8 cellular contexts compared by ENCODE assay signal in the genomic region with DNA sequence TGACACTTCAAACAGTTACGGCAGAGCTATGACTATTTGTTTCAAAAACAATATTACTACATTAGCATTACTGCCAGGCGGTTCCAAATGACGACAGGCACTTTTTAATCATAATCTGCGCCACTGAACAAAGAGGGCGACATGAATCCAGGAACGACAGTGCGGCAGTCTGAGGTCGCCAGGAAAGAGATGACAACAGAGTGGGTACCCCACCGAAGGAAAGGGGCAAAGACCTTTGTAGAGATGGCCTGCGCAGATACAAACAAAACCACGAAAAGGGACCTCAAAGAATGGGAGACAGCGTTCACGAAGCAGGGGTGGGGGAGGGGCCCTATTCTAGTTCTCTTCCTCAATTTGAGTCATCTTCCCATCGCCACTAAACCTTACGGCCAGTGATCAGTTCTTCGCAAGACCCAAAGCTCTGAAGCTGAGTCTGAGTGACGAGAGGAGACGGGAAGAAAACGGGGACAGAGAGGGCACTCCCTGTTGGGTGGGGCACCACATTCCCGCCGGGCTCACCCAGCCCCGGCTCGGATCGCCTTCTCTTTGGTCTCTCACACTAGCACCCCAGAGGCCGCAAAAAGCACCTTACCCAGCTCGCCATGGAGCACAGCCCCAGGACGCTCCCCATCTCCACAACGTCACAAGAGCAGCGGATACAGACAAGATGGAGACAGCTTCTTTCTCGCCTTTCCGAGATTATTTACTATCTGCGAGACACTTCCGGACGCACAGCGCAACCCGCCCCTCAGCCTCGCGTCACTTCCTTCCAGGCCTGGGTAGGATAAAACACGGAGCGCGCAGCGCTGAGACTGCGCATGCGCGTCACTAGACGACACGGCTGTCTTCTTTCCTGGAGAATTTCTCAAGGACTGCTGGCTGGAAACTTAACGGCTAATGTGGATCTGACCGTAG. TPM values are rescaled to one million over a fixed set of nuclear protein-coding genes. Genes with fewer than 3 reads are reported as not detected.
DNase-seq lines count a peak whose midpoint lies in the region; ATAC-seq lines count a peak whose summit lies in the region.

SERINC1 (minus strand) TSS at position 701 of the 915 bp plus-strand sequence; CDS start at position 631, 70 bp downstream.

- peak within 1 kb of the TSS; percentile 94 for H3K27ac ChIP-seq in temporal lobe (ENCODE audit: low read depth, low read length)

- ATAC-seq in HG02610 (IDR thresholded peaks at IDR 0.05; ENCODE audit: unreplicated experiment) = peak; percentile 100
- ATAC-seq in activated naive CD4-positive, alpha-beta T cell treated with anti-CD3 and anti-CD28 coated beads, Interleukin-2, amount 50 U/mL, for 72 hours = peak; percentile 98

- H3K9me3 Mint-ChIP-seq in activated naive CD4-positive, alpha-beta T cell treated with anti-CD3 and anti-CD28 coated beads, Interleukin-2, amount 50 U/mL, for 72 hours = no peaks in the 10 kb centered on the region

- H3K4me3 ChIP-seq in GM08714 (ENCODE audit: low read length) = peak within 1 kb of the TSS; percentile 90

- H3K27ac Mint-ChIP-seq in activated naive CD4-positive, alpha-beta T cell treated with anti-CD3 and anti-CD28 coated beads, Interleukin-2, amount 50 U/mL, for 72 hours = peak within 1 kb of the TSS; percentile 97 to 100

- DNase-seq in NCI-H1092 treated with DMSO at 0.1 percent for 48 hours (lab: John Stamatoyannopoulos, UW) = peak; percentile 89
- DNase-seq in SKM-1 (lab: John Stamatoyannopoulos, UW; ENCODE audit: unreplicated experiment) = peak; percentile 90
- DNase-seq in activated naive CD4-positive, alpha-beta T cell treated with anti-CD3 and anti-CD28 coated beads, Interleukin-2, amount 50 U/mL, for 72 hours (ENCODE audit: low spot score in 2 of 2) = peak; percentile 80 to 91
- DNase-seq in glomerular endothelial cell (ENCODE audit: extremely low read depth, low read depth, low spot score) = peak; percentile 85
- DNase-seq in occipital lobe (lab: John Stamatoyannopoulos, UW) = peak; percentile 90

- peaks cover 11 to 27% of the 10 kb centered on the region in 2 donors for H3K36me3 Mint-ChIP-seq in activated naive CD4-positive, alpha-beta T cell treated with anti-CD3 and anti-CD28 coated beads, Interleukin-2, amount 50 U/mL, for 72 hours

RNA-seq across cellular contexts. Expression of gene SERINC1, which starts in this region (rescaled TPM):
- 10 to 100 TPM; 41.0 to 51.5 TPM for total RNA-seq in activated naive CD4-positive, alpha-beta T cell treated with anti-CD3 and anti-CD28 coated beads, Interleukin-2, amount 50 U/mL, for 72 hours
- total RNA-seq in glomerular endothelial cell (126 and 138 TPM in 2 replicates), occipital lobe (735 TPM), temporal lobe (588 TPM)

Comparison
In these comparisons a context has a peak if more than half of its experiments do, and no peak if none do; other contexts are left out.
1. Peak in every context shown above with its lines: DNase-seq, ATAC-seq, H3K4me3 ChIP-seq and H3K27ac ChIP-seq.